In genomic region chr20:53777402-53777801, GRCh38 we compare ENCODE assay signal across 8 cellular contexts.
DNase-seq lines count a peak whose midpoint lies in the region; ATAC-seq, FAIRE-seq and TF ChIP-seq lines count a peak whose summit lies in the region.
"Not testable (repeated sequence)": the region's sequence is repeated elsewhere in the genome, so short reads cannot be mapped to it uniquely, and the experiment has no call there.

No MANE protein-coding gene starts in this region.

- not testable (repeated sequence) for H4K20me1 ChIP-seq in astrocyte (ENCODE audit: insufficient read depth, low read length); K562 (replicated peaks; ENCODE audit: control insufficient read depth, insufficient read depth, low read length)

- H3K27me3 ChIP-seq in Panc1 (ENCODE audit: control insufficient read depth, insufficient read depth, low read length); astrocyte (ENCODE audit: insufficient read depth, low read length); K562 (ENCODE audit: control insufficient read depth in 2 of 2, insufficient read depth in 2 of 2, low read length in 2 of 2); trophoblast cell (ENCODE audit: insufficient read depth, low read length): not testable (repeated sequence)

- in situ Hi-C loops in Panc1 (cut with HindIII; ENCODE audit: low pct_unique_long_range_greater_than_20kb, low sequenced_read_pairs); K562 (cut with MboI): not testable (repeated sequence)

- H4K91ac ChIP-seq in trophoblast cell (ENCODE audit: low read depth, low read length) = not testable (repeated sequence)

- not testable (repeated sequence) for H3K4me3 Mint-ChIP-seq in HFFc6; astrocyte (ENCODE audit: unreplicated experiment); MCF 10A (ENCODE audit: unreplicated experiment); type B pancreatic cell

- H3K36me3 Mint-ChIP-seq in HFFc6 (ENCODE audit: low read depth); astrocyte (ENCODE audit: low read depth, unreplicated experiment); MCF 10A (ENCODE audit: insufficient read depth, unreplicated experiment); type B pancreatic cell: not testable (repeated sequence)

- H2BK120ac ChIP-seq in trophoblast cell (ENCODE audit: insufficient read depth, low read length, poor library complexity) = not testable (repeated sequence)

- not testable (repeated sequence) for H3K9ac ChIP-seq in astrocyte (ENCODE audit: low read length); K562 (ENCODE audit: insufficient read depth in 1 of 2, low read depth in 2 of 2, low read length in 2 of 2); trophoblast cell (ENCODE audit: low read length)

- not testable (repeated sequence) for FAIRE-seq in astrocyte (lab: Jason Lieb, UNC); K562 (lab: Jason Lieb, UNC)

- not testable (repeated sequence) for H4K8ac ChIP-seq in trophoblast cell (ENCODE audit: low read depth, low read length)

- peak overlapping the region; percentile 36 for H3K27ac Mint-ChIP-seq in HFFc6
- H3K27ac Mint-ChIP-seq in astrocyte (ENCODE audit: unreplicated experiment) = peak overlapping the region; percentile 41
- H3K27ac Mint-ChIP-seq in MCF 10A (ENCODE audit: low read depth, unreplicated experiment) = peak overlapping the region; percentile 33
- H3K27ac Mint-ChIP-seq in type B pancreatic cell = peak overlapping the region; percentile 12

- H3K4ac ChIP-seq in trophoblast cell (ENCODE audit: low read depth, low read length) = not testable (repeated sequence)

- H3K4me1 ChIP-seq in Panc1 (ENCODE audit: control insufficient read depth, insufficient read depth, low read length) (peaks cover 34% of the 10 kb centered on the region), astrocyte (ENCODE audit: insufficient read depth, low read length) (peaks cover 23% of the 10 kb centered on the region)
- not testable (repeated sequence) for H3K4me1 ChIP-seq in K562 (replicated peaks in 1 of 2; ENCODE audit: control insufficient read depth in 2 of 2, insufficient read depth in 2 of 2, low read length in 2 of 2); trophoblast cell (ENCODE audit: control insufficient read depth in 1 of 2, insufficient read depth in 2 of 2, low read length in 2 of 2)

- not testable (repeated sequence) for H3K4me3 ChIP-seq in Panc1 (ENCODE audit: low read depth in 2 of 2, low read length in 2 of 2); astrocyte (ENCODE audit: insufficient read depth, low read depth, low read length); K562; trophoblast cell (ENCODE audit: low read depth, low read length)

- not testable (repeated sequence) for H3K4me2 ChIP-seq in astrocyte (ENCODE audit: low read length); K562 (ENCODE audit: insufficient read depth, low read length); trophoblast cell (ENCODE audit: low read length)

- not testable (repeated sequence) for H3K79me2 ChIP-seq in astrocyte (ENCODE audit: insufficient read depth, low read length); K562 (ENCODE audit: control insufficient read depth, insufficient read depth, low read length); trophoblast cell (ENCODE audit: control insufficient read depth, insufficient read depth, low read length, poor library complexity)

- not testable (repeated sequence) for H3K14ac ChIP-seq in trophoblast cell (ENCODE audit: low read length)

- TF ChIP-seq EP300 in K562 (IDR thresholded peaks at IDR 0.05; ENCODE audit: low read length) = not testable (repeated sequence)

- not testable (repeated sequence) for TF ChIP-seq POLR2A in K562 (conservative IDR thresholded peaks at IDR 0.05)

- H3K4me1 Mint-ChIP-seq in HFFc6 (ENCODE audit: low read depth) = peaks cover 41% of the 10 kb centered on the region
- peaks cover 24% of the 10 kb centered on the region for H3K4me1 Mint-ChIP-seq in astrocyte (ENCODE audit: low read depth, unreplicated experiment)
- H3K4me1 Mint-ChIP-seq in MCF 10A (ENCODE audit: insufficient read depth, unreplicated experiment) = peaks cover 21% of the 10 kb centered on the region
- peaks cover 16% of the 10 kb centered on the region for H3K4me1 Mint-ChIP-seq in type B pancreatic cell (ENCODE audit: unreplicated experiment)

- H3K18ac ChIP-seq in trophoblast cell (ENCODE audit: low read length) = not testable (repeated sequence)

- H3K27ac ChIP-seq in Panc1 (ENCODE audit: low read length) = peak overlapping the region; percentile 100
- not testable (repeated sequence) for H3K27ac ChIP-seq in astrocyte (ENCODE audit: low read depth, low read length); K562 (ENCODE audit: extremely low read depth, low read depth, low read length); trophoblast cell (ENCODE audit: low read depth, low read length)

- peak overlapping the region; percentile 40 for H2BK5ac ChIP-seq in trophoblast cell (ENCODE audit: low read depth, low read length, poor library complexity)

- H2BK12ac ChIP-seq in trophoblast cell (ENCODE audit: low read length) = not testable (repeated sequence)

- not testable (repeated sequence) for TF ChIP-seq RAD21 in K562 (CRISPR knock-in tag; conservative IDR thresholded peaks at IDR 0.05 in 1 of 2, IDR thresholded peaks at IDR 0.05 in 1 of 2)

- not testable (repeated sequence) for H2AK5ac ChIP-seq in trophoblast cell (ENCODE audit: low read length)

- H3K9me3 ChIP-seq in Panc1 (ENCODE audit: control insufficient read depth, insufficient read depth, low read depth, low read length); astrocyte (ENCODE audit: insufficient read depth, low read depth, low read length); K562 (replicated peaks; ENCODE audit: control insufficient read depth, insufficient read depth, low read depth, low read length); trophoblast cell (ENCODE audit: insufficient read depth, low read depth, low read length): not testable (repeated sequence)

- DNase-seq in HFFc6; Panc1 (ENCODE audit: low read depth, low spot score); astrocyte (ENCODE audit: low read depth); K562 (ENCODE audit: extremely low read depth in 1 of 4, low spot score in 3 of 4); MCF 10A (ENCODE audit: unreplicated experiment); trophoblast cell; type B pancreatic cell (ENCODE audit: extremely low spot score, unreplicated experiment): not testable (repeated sequence)
- peak; percentile 55 for DNase-seq in mesenteric fat pad (ENCODE audit: low spot score)

- POLR2A ChIA-PET in Panc1 (lab: Charles Lee) = not testable (repeated sequence)
- POLR2A ChIA-PET in K562 (lab: Yijun Ruan, JAX) = interaction anchor here (0.6 to 1.2 kb wide), 2 partner anchors 9 kb away, joined by 3 read pairs; no protein-coding TSS in a partner anchor
- POLR2A ChIA-PET in MCF 10A (lab: Yijun Ruan, JAX) = interaction anchor here (0.8 to 1.5 kb wide), 5 partner anchors 9 to 195 kb away, joined by 3 to 4 read pairs (median 3); no protein-coding TSS in a partner anchor

- CTCF ChIA-PET in Panc1 (lab: Charles Lee) = interaction anchor here (0.6 kb wide), 1 partner anchor 33 kb away, joined by 3 read pairs; no protein-coding TSS in a partner anchor
- CTCF ChIA-PET in K562 (lab: Yijun Ruan, JAX; ENCODE audit: low intra/inter-chr PET ratio) = not testable (repeated sequence)
- CTCF ChIA-PET in MCF 10A (lab: Yijun Ruan, JAX) = interaction anchor here (0.6 to 1.5 kb wide), 5 partner anchors 8 to 93 kb away, joined by 3 to 6 read pairs (median 3); no protein-coding TSS in a partner anchor

- TF ChIP-seq CTCF in HFFc6 (IDR thresholded peaks at IDR 0.05); Panc1 (IDR thresholded peaks at IDR 0.05); astrocyte (IDR thresholded peaks at IDR 0.05; ENCODE audit: insufficient read depth, low read depth, low read length); K562 (IDR thresholded peaks at IDR 0.05 in 2 of 3, conservative IDR thresholded peaks at IDR 0.05 in 1 of 3; ENCODE audit: insufficient read depth in 2 of 3, low read depth in 1 of 3, low read length in 3 of 3); MCF 10A (IDR thresholded peaks at IDR 0.05; ENCODE audit: unreplicated experiment); type B pancreatic cell (conservative IDR thresholded peaks at IDR 0.05): not testable (repeated sequence)

- WGBS in K562 (ENCODE audit: insufficient coverage, low coverage, missing lambda C conversion rate) = 54% methylated on average over 7 of the region's 7 CpGs
- no CpG with 5 or more reads among the region's 7 CpGs for WGBS in trophoblast cell (ENCODE audit: extremely low coverage, insufficient coverage, insufficient read length)

- H3K27me3 Mint-ChIP-seq in HFFc6 (ENCODE audit: insufficient read depth); astrocyte (ENCODE audit: low read depth, unreplicated experiment); MCF 10A (ENCODE audit: insufficient read depth, unreplicated experiment); type B pancreatic cell: not testable (repeated sequence)

- intact Hi-C loops in Panc1 (cut with micrococcal nuclease; ENCODE audit: unreplicated experiment); K562 (cut with micrococcal nuclease): not testable (repeated sequence)
- intact Hi-C loops in MCF 10A (cut with micrococcal nuclease) = loop anchor here (10.0 kb wide), 1 partner anchor 287 kb away; no protein-coding TSS in a partner anchor

- H3K36me3 ChIP-seq in Panc1 (ENCODE audit: control insufficient read depth, insufficient read depth, low read length); astrocyte (ENCODE audit: insufficient read depth, low read length); K562 (ENCODE audit: control insufficient read depth, insufficient read depth, low read length); trophoblast cell (ENCODE audit: control insufficient read depth in 1 of 2, insufficient read depth in 2 of 2, low read length in 2 of 2): not testable (repeated sequence)

- H3K9me3 Mint-ChIP-seq in HFFc6; astrocyte (ENCODE audit: unreplicated experiment); MCF 10A (ENCODE audit: unreplicated experiment); type B pancreatic cell: not testable (repeated sequence)

- H4K12ac ChIP-seq in trophoblast cell (ENCODE audit: low read depth, low read length) = not testable (repeated sequence)

- not testable (repeated sequence) for BruUV-seq in Panc1 (replicated peaks; lab: Mats Ljungman, UMichigan); K562 (replicated peaks; lab: Mats Ljungman, UMichigan); MCF 10A (replicated peaks; lab: Mats Ljungman, UMichigan)

- not testable (repeated sequence) for H3K9me1 ChIP-seq in K562 (ENCODE audit: control insufficient read depth, insufficient read depth, low read length)

- not testable (repeated sequence) for ATAC-seq in Panc1, K562

- H2AFZ ChIP-seq in astrocyte (ENCODE audit: low read depth, low read length); trophoblast cell (ENCODE audit: insufficient read depth, low read length, poor library complexity): not testable (repeated sequence)
- H2AFZ ChIP-seq in K562 (ENCODE audit: low read depth, low read length) = peak overlapping the region; percentile 69; the same call in 1 of the 2 replicates

- H3K79me1 ChIP-seq in trophoblast cell (ENCODE audit: low read length) = not testable (repeated sequence)

- not testable (repeated sequence) for H3K23ac ChIP-seq in trophoblast cell (ENCODE audit: low read length)
